Comparison of ENCODE assay signal across 8 cellular contexts in the genomic region with DNA sequence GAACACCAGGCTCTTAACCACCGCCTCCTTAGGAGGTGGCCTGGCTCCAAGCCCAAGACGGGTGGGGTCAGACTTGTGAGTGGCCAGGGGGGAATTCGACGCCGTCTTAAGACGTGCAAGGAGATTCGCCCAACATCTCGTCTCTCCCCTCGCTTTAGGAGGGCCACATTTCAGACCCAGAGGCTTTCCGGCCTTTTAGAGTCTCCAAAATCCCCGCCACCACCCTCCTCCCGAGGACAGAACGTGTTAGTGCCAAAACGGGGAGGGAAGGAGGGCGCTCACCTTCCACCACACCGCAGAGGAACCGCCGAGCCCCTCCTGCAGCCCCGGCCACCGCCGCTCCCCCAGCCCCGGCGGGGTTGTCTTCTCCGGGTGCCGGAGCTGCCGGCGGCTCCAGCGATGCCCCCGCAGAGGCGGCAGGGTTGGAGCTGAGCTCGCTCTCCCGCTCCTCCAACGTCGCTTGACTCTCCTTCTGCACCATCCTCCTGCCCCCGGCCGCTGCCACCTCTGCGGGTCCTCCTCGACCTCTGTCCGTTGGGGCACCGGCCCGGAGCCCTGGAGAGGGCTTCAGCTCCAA. TPM values are rescaled to one million over a fixed set of nuclear protein-coding genes. Genes with fewer than 3 reads are reported as not detected.
DNase-seq lines count a peak whose midpoint lies in the region; ATAC-seq and TF ChIP-seq lines count a peak whose summit lies in the region.

No MANE protein-coding gene starts in this region.

- H3K9me3 ChIP-seq in A673 (ENCODE audit: low read depth, low read length, poor library complexity, severe bottlenecking): no peaks in the 10 kb centered on the region

- peaks cover 10% of the 10 kb centered on the region for H3K4me1 ChIP-seq in A673 (ENCODE audit: insufficient read depth, low read length, poor library complexity, severe bottlenecking)
- H3K4me1 ChIP-seq in mesendoderm (ENCODE audit: control insufficient read depth, low read depth, low read length): peaks cover 3% of the 10 kb centered on the region

- no peak overlapping the region for H4K5ac ChIP-seq in mesendoderm (ENCODE audit: low read length)

- peaks cover 45% of the 10 kb centered on the region for H3K79me2 ChIP-seq in mesendoderm (ENCODE audit: control insufficient read depth, insufficient read depth, low read length)

- H3K4me3 Mint-ChIP-seq in endothelial cell (ENCODE audit: unreplicated experiment): peak overlapping the region; percentile 94

- peaks cover 15% of the 10 kb centered on the region for H3K4me1 Mint-ChIP-seq in endothelial cell (ENCODE audit: unreplicated experiment)

- no peak overlapping the region for H3K23ac ChIP-seq in mesendoderm (ENCODE audit: low read length)

- intact Hi-C loops in A673 (cut with micrococcal nuclease; ENCODE audit: unreplicated experiment): loop anchor here (5.0 kb wide), 1 partner anchor 35 kb away; the partner anchor contains the start of gene NPM3

- no peak overlapping the region for H2AK5ac ChIP-seq in mesendoderm (ENCODE audit: low read length)

- H3K27me3 ChIP-seq in A673 (replicated peaks; ENCODE audit: insufficient read depth, low read depth, low read length, poor library complexity): no peaks in the 10 kb centered on the region
- H3K27me3 ChIP-seq in mesendoderm (ENCODE audit: insufficient read depth, low read length, poor library complexity): no peaks in the 10 kb centered on the region

- H3K27me3 Mint-ChIP-seq in endothelial cell (ENCODE audit: unreplicated experiment): peaks cover 18% of the 10 kb centered on the region

- no peak overlapping the region for H4K8ac ChIP-seq in mesendoderm (ENCODE audit: low read depth, low read length)

- peak overlapping the region; percentile 84 for H3K18ac ChIP-seq in mesendoderm (ENCODE audit: low read length)

- H3K9me3 Mint-ChIP-seq in endothelial cell (ENCODE audit: unreplicated experiment): no peaks in the 10 kb centered on the region

- POLR2A ChIA-PET in A673 (lab: Charles Lee; ENCODE audit: low non-redundant PET): interaction anchor here (0.6 kb wide), 1 partner anchor 544 kb away, joined by 3 read pairs; no protein-coding TSS in a partner anchor

- H3K9ac ChIP-seq in mesendoderm (ENCODE audit: low read length): peak overlapping the region; percentile 91

- peak; percentile 89 for DNase-seq in A673 (ENCODE audit: low spot score)
- DNase-seq in GM10266 (ENCODE audit: extremely low spot score): peak; percentile 43
- DNase-seq in Jurkat, Clone E6-1 (ENCODE audit: low read depth, low spot score): no peak
- DNase-seq in endothelial cell (ENCODE audit: low spot score): no peak
- peak; percentile 86 for DNase-seq in mesendoderm

- peak overlapping the region; percentile 93 for H3K4ac ChIP-seq in mesendoderm (ENCODE audit: low read depth, low read length)

- H3K27ac Mint-ChIP-seq in endothelial cell (ENCODE audit: unreplicated experiment): peak overlapping the region; percentile 99

- H3K36me3 ChIP-seq in A673 (ENCODE audit: insufficient read depth, low read length, poor library complexity, severe bottlenecking): peaks cover 10% of the 10 kb centered on the region
- H3K36me3 ChIP-seq in mesendoderm (ENCODE audit: control insufficient read depth, insufficient read depth, low read length): peaks cover under 1% of the 10 kb centered on the region

- peaks cover 12% of the 10 kb centered on the region for H3K36me3 Mint-ChIP-seq in endothelial cell (ENCODE audit: low read depth, unreplicated experiment)

- peaks cover 3% of the 10 kb centered on the region for H3K79me1 ChIP-seq in mesendoderm (ENCODE audit: low read length)

- H3K27ac ChIP-seq in A673 (ENCODE audit: low read depth, low read length, poor library complexity, severe bottlenecking) (peak overlapping the region; percentile 88), VCaP (peak overlapping the region; percentile 94), mesendoderm (ENCODE audit: low read depth, low read length) (peak overlapping the region; percentile 93), temporal lobe (ENCODE audit: low read depth, low read length) (peak overlapping the region; percentile 95)

- H3K4me3 ChIP-seq in A673 (ENCODE audit: low read depth, low read length, poor library complexity, severe bottlenecking) (peak overlapping the region; percentile 98), mesendoderm (ENCODE audit: low read length) (peak overlapping the region; percentile 96)
- H3K4me3 ChIP-seq in Jurkat, Clone E6-1 (ENCODE audit: low read length): peak overlapping the region; percentile 73

- no TSS peak for BruUV-seq in A673 (replicated peaks; lab: Mats Ljungman, UMichigan)

- peak overlapping the region; percentile 92 for H3K4me2 ChIP-seq in mesendoderm (ENCODE audit: low read length)

- H3K56ac ChIP-seq in mesendoderm (ENCODE audit: low read length): peak overlapping the region; percentile 95

- no peak overlapping the region for H2BK15ac ChIP-seq in mesendoderm (replicated peaks; ENCODE audit: low read depth)

- H2BK120ac ChIP-seq in mesendoderm (ENCODE audit: low read depth, low read length): peak overlapping the region; percentile 8

- peak overlapping the region; percentile 43 for H2BK5ac ChIP-seq in mesendoderm (ENCODE audit: low read length)

- CTCF ChIA-PET in A673 (lab: Charles Lee): interaction anchor here (1.8 kb wide), 1 partner anchor 23 kb away, joined by 17 read pairs; no protein-coding TSS in a partner anchor

- WGBS in mesendoderm (ENCODE audit: extremely low coverage, insufficient coverage, low lambda C conversion rate): no CpG with 5 or more reads among the region's 41 CpGs

- no peak for ATAC-seq in HG02884 (IDR thresholded peaks at IDR 0.05; ENCODE audit: unreplicated experiment)

- no peak for TF ChIP-seq CTCF in A673 (conservative IDR thresholded peaks at IDR 0.05; ENCODE audit: low read depth, low read length)
- no peak for TF ChIP-seq CTCF in GM10266 (IDR thresholded peaks at IDR 0.05; ENCODE audit: control insufficient read depth, insufficient read depth, low read depth, missing control alignments)
- no peak for TF ChIP-seq CTCF in VCaP (conservative IDR thresholded peaks at IDR 0.05)
- no peak for TF ChIP-seq CTCF in endothelial cell (IDR thresholded peaks at IDR 0.05; ENCODE audit: unreplicated experiment)

RNA-seq across cellular contexts. Expression of gene OGA, which starts 0.6 kb away (rescaled TPM):
- total RNA-seq in A673 (2021): 109 and 114 TPM in 2 replicates
- 34.2 TPM for polyA plus RNA-seq in Jurkat, Clone E6-1 (2012; ENCODE audit: insufficient read depth, insufficient read length)
- total RNA-seq in endothelial cell (ENCODE audit: unreplicated experiment): 115 TPM
- polyA plus RNA-seq in mesendoderm (2013, experiment 1 of 2): 53.2 TPM
- 52.9 TPM for polyA plus RNA-seq in mesendoderm (2013, experiment 2 of 2)
- 328 TPM for total RNA-seq in temporal lobe

RNA-seq across cellular contexts. Expression of gene KCNIP2, which starts 26.0 kb away (rescaled TPM):
- total RNA-seq in A673 (2021) (0.86 and 2.8 TPM in 2 replicates), endothelial cell (ENCODE audit: unreplicated experiment) (7.7 TPM), temporal lobe (7.9 TPM)
- 9.8 TPM for polyA plus RNA-seq in Jurkat, Clone E6-1 (2012; ENCODE audit: insufficient read depth, insufficient read length)
- 0.46 TPM for polyA plus RNA-seq in mesendoderm (2013, experiment 1 of 2)
- polyA plus RNA-seq in mesendoderm (2013, experiment 2 of 2): 0.80 TPM

RNA-seq across cellular contexts. Expression of gene NPM3, which starts 34.4 kb away (rescaled TPM):
- total RNA-seq in A673 (2021) (94.7 and 98.2 TPM in 2 replicates), endothelial cell (ENCODE audit: unreplicated experiment) (54.7 TPM), temporal lobe (20.9 TPM)
- 238 TPM for polyA plus RNA-seq in Jurkat, Clone E6-1 (2012; ENCODE audit: insufficient read depth, insufficient read length)
- 217 TPM for polyA plus RNA-seq in mesendoderm (2013, experiment 1 of 2)
- 215 TPM for polyA plus RNA-seq in mesendoderm (2013, experiment 2 of 2)

RNA-seq across cellular contexts. Expression of gene FGF8, which starts 41.7 kb away (rescaled TPM):
- total RNA-seq in A673 (2021): not detected in 2 replicates
- 1.5 TPM for polyA plus RNA-seq in Jurkat, Clone E6-1 (2012; ENCODE audit: insufficient read depth, insufficient read length)
- total RNA-seq in endothelial cell (ENCODE audit: unreplicated experiment): 1.1 TPM
- 64.2 TPM for polyA plus RNA-seq in mesendoderm (2013, experiment 1 of 2)
- 64.2 TPM for polyA plus RNA-seq in mesendoderm (2013, experiment 2 of 2)
- not detected for total RNA-seq in temporal lobe

Comparison
In these comparisons a context has a peak if more than half of its experiments do, and no peak if none do; other contexts are left out.
1. DNase-seq: peak in A673 (single experiment), GM10266 (single experiment) and mesendoderm (single experiment); none in Jurkat, Clone E6-1 (single experiment) and endothelial cell (single experiment).
2. Peak in every context shown above with its lines, with median percentiles within 50 percentile points of each other: H3K27ac ChIP-seq and H3K4me3 ChIP-seq.